ENCODE assay signal across 14 cellular contexts in genomic region chr9:89482950-89483349, GRCh38. TPM values are rescaled to one million over a fixed set of nuclear protein-coding genes. Genes with fewer than 3 reads are reported as not detected.
DNase-seq lines count a peak whose midpoint lies in the region; ATAC-seq and TF ChIP-seq lines count a peak whose summit lies in the region.
"Had no signal": no experiment of that assay in that cellular context is flagged by ENCODE, and none has a peak within 500 bp of the region (broad histone marks: within the 10 kb centered on the region; RNA-seq: fewer than 3 reads in every experiment).

No MANE protein-coding gene starts in this region.

- H3K27me3 Mint-ChIP-seq in activated naive CD4-positive, alpha-beta T cell treated with anti-CD3 and anti-CD28 coated beads, Interleukin-2, amount 50 U/mL, for 24 hours = no peaks in the 10 kb centered on the region
- H3K27me3 Mint-ChIP-seq in activated CD8-positive, alpha-beta memory T cell treated with anti-CD3 and anti-CD28 coated beads, Interleukin-2, amount 10 ng/mL, durations not matched to agents 7 days and 5 days = no peaks in the 10 kb centered on the region
- H3K27me3 Mint-ChIP-seq in immature natural killer cell (ENCODE audit: low read depth in 3 of 3) = peaks cover 0 to under 1% (median 0%) of the 10 kb centered on the region in 3 donors
- H3K27me3 Mint-ChIP-seq in stimulated activated naive B cell treated with anti-CD40 and anti-IgM and Interleukin-4, amounts not matched to agents 10 μg/mL and 1 μg/mL and 100 μg/mL, for 72 hours = no peaks in the 10 kb centered on the region

- no peak overlapping the region for H2AFZ ChIP-seq in hepatocyte

- H3K27me3 ChIP-seq in hepatocyte = no peaks in the 10 kb centered on the region
- H3K27me3 ChIP-seq: colonic mucosa had no signal

- 85% methylated on average over 9 of the region's 9 CpGs for WGBS in hepatocyte (ENCODE audit: low lambda C conversion rate, missing lambda C conversion rate)

- no peak overlapping the region for H3K27ac ChIP-seq in hepatocyte
- H3K27ac ChIP-seq: colonic mucosa had no signal

- H3K36me3 ChIP-seq in hepatocyte (replicated peaks; ENCODE audit: insufficient read depth, low read depth) = no peaks in the 10 kb centered on the region
- H3K36me3 ChIP-seq: colonic mucosa had no signal

- CTCF ChIA-PET in activated CD8-positive, alpha-beta memory T cell treated with anti-CD3 and anti-CD28 coated beads, Interleukin-2, amount 10 ng/mL, durations not matched to agents 7 days and 5 days (lab: Charles Lee) = interaction anchor here (1.1 to 5.2 kb wide), 4 partner anchors 16 to 66 kb away, joined by 3 to 37 read pairs (median 5); no protein-coding TSS in a partner anchor

- H3K4me2 ChIP-seq in hepatocyte = no peak overlapping the region

- peaks cover 90% of the 10 kb centered on the region for H3K4me1 Mint-ChIP-seq in activated naive CD4-positive, alpha-beta T cell treated with anti-CD3 and anti-CD28 coated beads, Interleukin-2, amount 50 U/mL, for 24 hours
- peaks cover 93% of the 10 kb centered on the region for H3K4me1 Mint-ChIP-seq in activated CD8-positive, alpha-beta memory T cell treated with anti-CD3 and anti-CD28 coated beads, Interleukin-2, amount 10 ng/mL, durations not matched to agents 7 days and 5 days
- H3K4me1 Mint-ChIP-seq in immature natural killer cell = peaks cover 92 to 96% of the 10 kb centered on the region in 2 donors
- peaks cover 64 to 91% of the 10 kb centered on the region in 2 donors for H3K4me1 Mint-ChIP-seq in stimulated activated naive B cell treated with anti-CD40 and anti-IgM and Interleukin-4, amounts not matched to agents 10 μg/mL and 1 μg/mL and 100 μg/mL, for 72 hours

- no peak for DNase-seq in activated naive CD4-positive, alpha-beta T cell treated with anti-CD3 and anti-CD28 coated beads, Interleukin-2, amount 50 U/mL, for 16 hours
- no peak for DNase-seq in activated CD8-positive, alpha-beta memory T cell treated with anti-CD3 and anti-CD28 coated beads, Interleukin-2, amount 10 ng/mL, durations not matched to agents 7 days and 5 days
- no peak for DNase-seq in immature natural killer cell
- no peak for DNase-seq in stimulated activated naive B cell treated with anti-CD40 and anti-IgM and Interleukin-4, amounts not matched to agents 10 μg/mL and 1 μg/mL and 100 μg/mL, for 72 hours
- no peak for DNase-seq in iPS-NIHi11 (ENCODE audit: low spot score)
- no peak for DNase-seq in hepatocyte (ENCODE audit: low spot score)
- DNase-seq: colonic mucosa, GF-D8, kidney glomerular epithelial cell, NCI-H1048, NCI-H774, trophoblast cell had no signal

- peak overlapping the region; percentile 83 for H3K4me3 Mint-ChIP-seq in activated naive CD4-positive, alpha-beta T cell treated with anti-CD3 and anti-CD28 coated beads, Interleukin-2, amount 50 U/mL, for 24 hours
- peak overlapping the region; percentile 67 for H3K4me3 Mint-ChIP-seq in activated CD8-positive, alpha-beta memory T cell treated with anti-CD3 and anti-CD28 coated beads, Interleukin-2, amount 10 ng/mL, durations not matched to agents 7 days and 5 days
- peak overlapping the region; percentile 67 to 86 (median 75) for H3K4me3 Mint-ChIP-seq in immature natural killer cell
- peak overlapping the region in 1 of 2 donors; percentile 82 for H3K4me3 Mint-ChIP-seq in stimulated activated naive B cell treated with anti-CD40 and anti-IgM and Interleukin-4, amounts not matched to agents 10 μg/mL and 1 μg/mL and 100 μg/mL, for 72 hours

- no peaks in the 10 kb centered on the region for H3K9me3 Mint-ChIP-seq in activated naive CD4-positive, alpha-beta T cell treated with anti-CD3 and anti-CD28 coated beads, Interleukin-2, amount 50 U/mL, for 24 hours
- H3K9me3 Mint-ChIP-seq in activated CD8-positive, alpha-beta memory T cell treated with anti-CD3 and anti-CD28 coated beads, Interleukin-2, amount 10 ng/mL, durations not matched to agents 7 days and 5 days (ENCODE audit: low read depth) = no peaks in the 10 kb centered on the region
- no peaks in the 10 kb centered on the region for H3K9me3 Mint-ChIP-seq in immature natural killer cell
- peaks cover 0 to 4% of the 10 kb centered on the region in 2 donors for H3K9me3 Mint-ChIP-seq in stimulated activated naive B cell treated with anti-CD40 and anti-IgM and Interleukin-4, amounts not matched to agents 10 μg/mL and 1 μg/mL and 100 μg/mL, for 72 hours

- peak overlapping the region; percentile 96 for H3K27ac Mint-ChIP-seq in activated naive CD4-positive, alpha-beta T cell treated with anti-CD3 and anti-CD28 coated beads, Interleukin-2, amount 50 U/mL, for 24 hours
- peak overlapping the region; percentile 93 for H3K27ac Mint-ChIP-seq in activated CD8-positive, alpha-beta memory T cell treated with anti-CD3 and anti-CD28 coated beads, Interleukin-2, amount 10 ng/mL, durations not matched to agents 7 days and 5 days
- peak overlapping the region; percentile 67 to 93 (median 90) for H3K27ac Mint-ChIP-seq in immature natural killer cell
- H3K27ac Mint-ChIP-seq in stimulated activated naive B cell treated with anti-CD40 and anti-IgM and Interleukin-4, amounts not matched to agents 10 μg/mL and 1 μg/mL and 100 μg/mL, for 72 hours = peak overlapping the region; percentile 10

- no peak for TF ChIP-seq CTCF in hepatocyte (IDR thresholded peaks at IDR 0.05; ENCODE audit: poor library complexity)

- H3K79me2 ChIP-seq in hepatocyte = peaks cover 41% of the 10 kb centered on the region

- H3K4me1 ChIP-seq in hepatocyte (ENCODE audit: insufficient read depth) = peaks cover 5% of the 10 kb centered on the region
- H3K4me1 ChIP-seq: colonic mucosa had no signal

- no peaks in the 10 kb centered on the region for H4K20me1 ChIP-seq in hepatocyte (ENCODE audit: insufficient read depth, poor library complexity, severe bottlenecking)

- H3K9me3 ChIP-seq in hepatocyte (ENCODE audit: low read depth) = no peaks in the 10 kb centered on the region
- H3K9me3 ChIP-seq: colonic mucosa had no signal

- H3K4me3 ChIP-seq in hepatocyte = no peak overlapping the region
- H3K4me3 ChIP-seq: colonic mucosa had no signal

- H3K9me2 ChIP-seq in hepatocyte (replicated peaks; ENCODE audit: insufficient read depth) = no peaks in the 10 kb centered on the region

- ATAC-seq in activated CD8-positive, alpha-beta memory T cell treated with anti-CD3 and anti-CD28 coated beads, Interleukin-2, amount 10 ng/mL, durations not matched to agents 7 days and 5 days = no peak
- no peak for ATAC-seq in stimulated activated naive B cell treated with anti-CD40 and anti-IgM and Interleukin-4, amounts not matched to agents 10 μg/mL and 1 μg/mL and 100 μg/mL, for 72 hours (replicated peaks)
- ATAC-seq in GM18498 (IDR thresholded peaks at IDR 0.05; ENCODE audit: unreplicated experiment) = no peak

- peaks cover 25% of the 10 kb centered on the region for H3K36me3 Mint-ChIP-seq in activated naive CD4-positive, alpha-beta T cell treated with anti-CD3 and anti-CD28 coated beads, Interleukin-2, amount 50 U/mL, for 24 hours
- H3K36me3 Mint-ChIP-seq in activated CD8-positive, alpha-beta memory T cell treated with anti-CD3 and anti-CD28 coated beads, Interleukin-2, amount 10 ng/mL, durations not matched to agents 7 days and 5 days = peaks cover 74% of the 10 kb centered on the region
- peaks cover 10 to 20% (median 16%) of the 10 kb centered on the region in 3 donors for H3K36me3 Mint-ChIP-seq in immature natural killer cell
- peaks cover 36 to 62% of the 10 kb centered on the region in 2 donors for H3K36me3 Mint-ChIP-seq in stimulated activated naive B cell treated with anti-CD40 and anti-IgM and Interleukin-4, amounts not matched to agents 10 μg/mL and 1 μg/mL and 100 μg/mL, for 72 hours

RNA-seq across cellular contexts. Expression of gene SEMA4D, which starts 15.0 kb away (rescaled TPM):
- total RNA-seq in activated CD8-positive, alpha-beta memory T cell treated with anti-CD3 and anti-CD28 coated beads, Interleukin-2, amount 10 ng/mL, durations not matched to agents 7 days and 5 days = 100 to 1,000 TPM; 408 to 525 TPM
- polyA plus RNA-seq in immature natural killer cell = 10 to 100 TPM; 45.8 to 80.6 (median 47.0) TPM
- total RNA-seq in hepatocyte = 9.4 and 10.0 TPM in 2 replicates
- 10.1 and 10.4 TPM in 2 replicates for polyA plus RNA-seq in hepatocyte

Comparison
In these comparisons a context has a peak if more than half of its experiments do, and no peak if none do; other contexts are left out.
1. H3K27ac Mint-ChIP-seq: peak in every context shown above with its lines; median percentile 96 in activated naive CD4-positive, alpha-beta T cell treated with anti-CD3 and anti-CD28 coated beads, Interleukin-2, amount 50 U/mL, for 24 hours; 93 in activated CD8-positive, alpha-beta memory T cell treated with anti-CD3 and anti-CD28 coated beads, Interleukin-2, amount 10 ng/mL, durations not matched to agents 7 days and 5 days; 90 in immature natural killer cell; 10 in stimulated activated naive B cell treated with anti-CD40 and anti-IgM and Interleukin-4, amounts not matched to agents 10 μg/mL and 1 μg/mL and 100 μg/mL, for 72 hours.
2. RNA of gene SEMA4D, which starts 15.0 kb away (total RNA-seq): 408 to 525 TPM in activated CD8-positive, alpha-beta memory T cell treated with anti-CD3 and anti-CD28 coated beads, Interleukin-2, amount 10 ng/mL, durations not matched to agents 7 days and 5 days; 9.4 to 10.0 TPM in hepatocyte; every median in the first group is over 10 times any median in the second.